ENCODE assay signal across 1 cellular context in genomic region chr11:92965196-92965595, GRCh38.
TF ChIP-seq lines count a peak whose summit lies in the region.

No MANE protein-coding gene starts in this region.

TF ChIP-seq in HEK293, 187 proteins besides CTCF, POLR2A, EP300 and RAD21 (continued from another document):
- TF ChIP-seq ZNF518A (tag by site-specific recombination; conservative IDR thresholded peaks at IDR 0.05; ENCODE audit: low read depth) (peak; percentile 44; the same call in 1 of the 2 replicates), ZNF621 (tag by site-specific recombination; IDR thresholded peaks at IDR 0.05) (no peak)
TF ChIP-seq in HEK293: peak in this region for 6.
